ENCODE assay signal across 15 cellular contexts in genomic region chr15:95615436-95615835, GRCh38.
DNase-seq lines count a peak whose midpoint lies in the region; ATAC-seq and TF ChIP-seq lines count a peak whose summit lies in the region.
"Had no signal": no experiment of that assay in that cellular context is flagged by ENCODE, and none has a peak within 500 bp of the region (broad histone marks: within the 10 kb centered on the region; RNA-seq: fewer than 3 reads in every experiment).

No MANE protein-coding gene starts in this region.

- intact Hi-C loops in ascending aorta (cut with DNase I), result no loop called here
- intact Hi-C loops in aorta (cut with DNase I), result loop anchor here in 1 of 2 donors (10.0 kb wide), 1 partner anchor 709 kb away; no protein-coding TSS in a partner anchor

- H2AFZ ChIP-seq in GM23248, result 0 out of 2 replicates have a peak overlapping the region, but pooled peaks have one; percentile 34
- H2AFZ ChIP-seq: GM23338 had no signal

- no peak for TF ChIP-seq CTCF in ascending aorta (IDR thresholded peaks at IDR 0.05)
- TF ChIP-seq CTCF in fibroblast of pulmonary artery (IDR thresholded peaks at IDR 0.05; ENCODE audit: low read length, missing control alignments), result no peak

- H3K9ac ChIP-seq in GM23248 (no peak overlapping the region), skeletal muscle tissue (ENCODE audit: low read depth in 1 of 3, low read length in 3 of 3) (no peak overlapping the region)

- no peak overlapping the region for H3K4me2 ChIP-seq in GM23248 (ENCODE audit: unreplicated experiment)
- H3K4me2 ChIP-seq: GM23338 had no signal

- H3K27me3 ChIP-seq in GM23248 (replicated peaks; ENCODE audit: insufficient read depth) (no peaks in the 10 kb centered on the region), ascending aorta (no peaks in the 10 kb centered on the region), skeletal muscle tissue (ENCODE audit: control insufficient read depth in 3 of 3, insufficient read depth in 3 of 3, low read length in 3 of 3) (no peaks in the 10 kb centered on the region), aorta (ENCODE audit: control insufficient read depth in 1 of 2, insufficient read depth in 2 of 2, low read length in 1 of 2) (no peaks in the 10 kb centered on the region)

- WGBS in GM23248 (ENCODE audit: low coverage in 1 of 2, low lambda C conversion rate in 2 of 2, missing lambda C conversion rate in 2 of 2), 2 experiments, result 39 to 43% methylated on average over 3 of the region's 3 CpGs
- WGBS in aorta, 2 donors, result 12 to 18% methylated on average over 3 of the region's 3 CpGs

- no peak for DNase-seq in GM23248
- DNase-seq in ascending aorta (ENCODE audit: low spot score in 2 of 2), result no peak
- peak; percentile 22 for DNase-seq in fibroblast of pulmonary artery (ENCODE audit: low read depth)
- no peak for DNase-seq in activated CD4-positive, alpha-beta T cell treated with anti-CD3 and anti-CD28 coated beads for 1 hour
- DNase-seq in NOMO-1 treated with dmso at 0.1 percent for 144 hours (lab: John Stamatoyannopoulos, UW; ENCODE audit: unreplicated experiment), result no peak
- DNase-seq in aorta, result no peak
- no peak for DNase-seq in hepatic stellate cell (ENCODE audit: low spot score)
- DNase-seq: C1 segment of cervical spinal cord; CD4-positive, alpha-beta memory T cell; DMS153; DMS79 treated with DMSO at 0.1 percent for 48 hours; EL; H7 had no signal

- H3K79me2 ChIP-seq in GM23248 (ENCODE audit: insufficient read depth), result no peaks in the 10 kb centered on the region

- no peaks in the 10 kb centered on the region for H3K9me3 ChIP-seq in GM23248 (ENCODE audit: low read depth)
- H3K9me3 ChIP-seq in ascending aorta, result no peaks in the 10 kb centered on the region
- no peaks in the 10 kb centered on the region for H3K9me3 ChIP-seq in skeletal muscle tissue (ENCODE audit: control insufficient read depth in 3 of 3, low read length in 3 of 3)
- H3K9me3 ChIP-seq in aorta (ENCODE audit: control insufficient read depth, low read length), result no peaks in the 10 kb centered on the region

- no peak overlapping the region for H3K4me3 ChIP-seq in GM23248
- no peak overlapping the region for H3K4me3 ChIP-seq in ascending aorta
- no peak overlapping the region for H3K4me3 ChIP-seq in fibroblast of pulmonary artery (replicated peaks; ENCODE audit: low read depth, low read length)
- no peak overlapping the region for H3K4me3 ChIP-seq in skeletal muscle tissue (ENCODE audit: low read length in 3 of 3)
- H3K4me3 ChIP-seq in aorta (ENCODE audit: low read length in 2 of 2), result no peak overlapping the region
- H3K4me3 ChIP-seq: GM23338 had no signal

- no peaks in the 10 kb centered on the region for H4K20me1 ChIP-seq in GM23248 (ENCODE audit: insufficient read depth)

- H3K36me3 ChIP-seq in GM23248 (ENCODE audit: low read depth) (no peaks in the 10 kb centered on the region), ascending aorta (no peaks in the 10 kb centered on the region), skeletal muscle tissue (ENCODE audit: control insufficient read depth in 3 of 3, insufficient read depth in 3 of 3, low read length in 3 of 3) (no peaks in the 10 kb centered on the region), aorta (ENCODE audit: control insufficient read depth in 1 of 2, insufficient read depth in 2 of 2, low read length in 1 of 2) (no peaks in the 10 kb centered on the region)

- H3K4me1 ChIP-seq in GM23248 (ENCODE audit: insufficient read depth) (no peaks in the 10 kb centered on the region), ascending aorta (peaks cover 0 to 10% of the 10 kb centered on the region in 2 donors), skeletal muscle tissue (ENCODE audit: control insufficient read depth in 3 of 3, insufficient read depth in 3 of 3, low read length in 3 of 3) (peaks cover 0 to 2% (median 0%) of the 10 kb centered on the region in 3 donors), aorta (ENCODE audit: control insufficient read depth in 1 of 2, insufficient read depth in 2 of 2, low read length in 2 of 2) (peaks cover 0 to 6% of the 10 kb centered on the region in 2 donors)

- no peaks in the 10 kb centered on the region for H3F3A ChIP-seq in GM23248 (ENCODE audit: insufficient read depth)

- H3K9me2 ChIP-seq in GM23248 (ENCODE audit: insufficient read depth), result no peaks in the 10 kb centered on the region

- no peak overlapping the region for H3K27ac ChIP-seq in GM23248
- peak overlapping the region; percentile 47 to 66 for H3K27ac ChIP-seq in ascending aorta
- H3K27ac ChIP-seq in skeletal muscle tissue (ENCODE audit: low read depth, low read length), result peak overlapping the region; percentile 7
- H3K27ac ChIP-seq in aorta (ENCODE audit: low read depth in 1 of 2, low read length in 2 of 2), result peak overlapping the region in 1 of 2 donors; percentile 44

- no peak for ATAC-seq in aorta (ENCODE audit: low FRiP score)
- ATAC-seq: GM23338 had no signal

- in situ Hi-C loops in GM23248 (cut with MboI), result no loop called here
